9 cellular contexts compared by ENCODE assay signal in genomic region chr1:17207966-17208418, GRCh38. TPM values are rescaled to one million over a fixed set of nuclear protein-coding genes. Genes with fewer than 3 reads are reported as not detected.
A peak's percentile ranks its signal among the peaks of the same experiment; 100 is the strongest.
DNase-seq lines count a peak whose midpoint lies in the region; ATAC-seq, FAIRE-seq and TF ChIP-seq lines count a peak whose summit lies in the region.
"Had no signal": no experiment of that assay in that cellular context is flagged by ENCODE, and none has a peak within 500 bp of the region (broad histone marks: within the 10 kb centered on the region; RNA-seq: fewer than 3 reads in every experiment).

No MANE protein-coding gene starts in this region.

- TF ChIP-seq CTCF in K562 (IDR thresholded peaks at IDR 0.05 in 2 of 3, conservative IDR thresholded peaks at IDR 0.05 in 1 of 3; ENCODE audit: insufficient read depth in 2 of 3, low read depth in 1 of 3, low read length in 3 of 3) (no peak), hepatocyte (IDR thresholded peaks at IDR 0.05; ENCODE audit: poor library complexity) (no peak)

- WGBS in K562 (ENCODE audit: insufficient coverage, low coverage, missing lambda C conversion rate): 0% methylated on average over 2 of the region's 2 CpGs
- 78% methylated on average over 2 of the region's 2 CpGs for WGBS in hepatocyte (ENCODE audit: low lambda C conversion rate, missing lambda C conversion rate)

- H3K9me2 ChIP-seq in hepatocyte (replicated peaks; ENCODE audit: insufficient read depth): no peaks in the 10 kb centered on the region

- no peak overlapping the region for H2AFZ ChIP-seq in K562 (ENCODE audit: low read depth, low read length)
- no peak overlapping the region for H2AFZ ChIP-seq in hepatocyte

- H3K9ac ChIP-seq in K562 (ENCODE audit: insufficient read depth in 1 of 2, low read depth in 2 of 2, low read length in 2 of 2): no peak overlapping the region

- H3K4me1 ChIP-seq in K562 (replicated peaks in 1 of 2; ENCODE audit: control insufficient read depth in 2 of 2, insufficient read depth in 2 of 2, low read length in 2 of 2): peaks cover 0 to 7% of the 10 kb centered on the region in 2 experiments; a peak in 2 of 5 replicates
- peaks cover 20% of the 10 kb centered on the region for H3K4me1 ChIP-seq in hepatocyte (ENCODE audit: insufficient read depth)

- POLR2A ChIA-PET in K562 (lab: Yijun Ruan, JAX): interaction anchor here (0.6 to 2.0 kb wide), 9 partner anchors 8 to 313 kb away, joined by 3 to 6 read pairs (median 4); no protein-coding TSS in a partner anchor

- peak; percentile 40 for ATAC-seq in HG02763 (IDR thresholded peaks at IDR 0.05; ENCODE audit: unreplicated experiment)
- peak; percentile 69 for ATAC-seq in K562
- no peak for ATAC-seq in HG03097 (IDR thresholded peaks at IDR 0.05; ENCODE audit: low FRiP score, unreplicated experiment)

- no TSS peak for BruUV-seq in K562 (replicated peaks; lab: Mats Ljungman, UMichigan)

- H4K20me1 ChIP-seq in K562 (replicated peaks; ENCODE audit: control insufficient read depth, insufficient read depth, low read length): peaks cover 8% of the 10 kb centered on the region
- no peaks in the 10 kb centered on the region for H4K20me1 ChIP-seq in hepatocyte (ENCODE audit: insufficient read depth, poor library complexity, severe bottlenecking)

- TF ChIP-seq EP300 in K562 (IDR thresholded peaks at IDR 0.05; ENCODE audit: low read length): no peak

- CTCF ChIA-PET in K562 (lab: Yijun Ruan, JAX; ENCODE audit: low intra/inter-chr PET ratio): no interaction called here

- no peak for FAIRE-seq in K562 (lab: Jason Lieb, UNC)
- FAIRE-seq: islet of Langerhans had no signal

- H3K4me2 ChIP-seq in K562 (ENCODE audit: insufficient read depth, low read length) (no peak overlapping the region), hepatocyte (no peak overlapping the region)

- H3K9me3 ChIP-seq in K562 (replicated peaks; ENCODE audit: control insufficient read depth, insufficient read depth, low read depth, low read length) (no peaks in the 10 kb centered on the region), hepatocyte (ENCODE audit: low read depth) (no peaks in the 10 kb centered on the region)

- no peak for TF ChIP-seq RAD21 in K562 (CRISPR knock-in tag; conservative IDR thresholded peaks at IDR 0.05 in 1 of 2, IDR thresholded peaks at IDR 0.05 in 1 of 2)

- no peak overlapping the region for H3K4me3 ChIP-seq in K562
- no peak overlapping the region for H3K4me3 ChIP-seq in hepatocyte

- peaks cover 13 to 63% of the 10 kb centered on the region in 2 experiments for H3K27me3 ChIP-seq in K562 (ENCODE audit: control insufficient read depth in 2 of 2, insufficient read depth in 2 of 2, low read length in 2 of 2)
- H3K27me3 ChIP-seq in hepatocyte: no peaks in the 10 kb centered on the region

- H3K79me2 ChIP-seq in K562 (ENCODE audit: control insufficient read depth, insufficient read depth, low read length) (no peaks in the 10 kb centered on the region), hepatocyte (no peaks in the 10 kb centered on the region)

- intact Hi-C loops in K562 (cut with micrococcal nuclease): no loop called here

- no peaks in the 10 kb centered on the region for H3K9me1 ChIP-seq in K562 (ENCODE audit: control insufficient read depth, insufficient read depth, low read length)

- in situ Hi-C loops in SK-MEL-5 (cut with HindIII; ENCODE audit: low pct_unique_long_range_greater_than_20kb, low sequenced_read_pairs) (no loop called here), K562 (cut with MboI) (no loop called here)

- no peaks in the 10 kb centered on the region for H3K36me3 ChIP-seq in K562 (ENCODE audit: control insufficient read depth, insufficient read depth, low read length)
- no peaks in the 10 kb centered on the region for H3K36me3 ChIP-seq in hepatocyte (replicated peaks; ENCODE audit: insufficient read depth, low read depth)

- DNase-seq in Daoy (ENCODE audit: low read depth) (peak; percentile 93), SK-MEL-5 (ENCODE audit: low read depth, low spot score) (peak; percentile 37), K562 (ENCODE audit: extremely low read depth in 1 of 4, low spot score in 3 of 4) (peak in 3 of 4 experiments; percentile 24 to 47 (median 31)), retina (no peak), hepatocyte (ENCODE audit: low spot score) (no peak)
- DNase-seq in stimulated activated CD4-positive, alpha-beta T cell treated with anti-CD3 and anti-CD28 coated beads, Interleukin-12 subunit alpha, Interleukin-12 subunit beta, amount 100 ng/mL, for 24 hours (ENCODE audit: low read depth in 2 of 2): peak; percentile 35 to 37

- H3K27ac ChIP-seq in K562 (ENCODE audit: extremely low read depth, low read depth, low read length) (no peak overlapping the region), hepatocyte (no peak overlapping the region)

- TF ChIP-seq POLR2A in K562 (conservative IDR thresholded peaks at IDR 0.05): no peak

TF ChIP-seq in K562, 482 proteins besides CTCF, POLR2A, EP300 and RAD21 (continues in another document):
- TF ChIP-seq SMARCA4 (IDR thresholded peaks at IDR 0.05) (0 out of 2 replicates have a peak, but pooled peaks have one; percentile 28), USF2 (CRISPR knock-in tag; IDR thresholded peaks at IDR 0.05) (no peak)

RNA-seq across cellular contexts. Expression of gene PADI1, which starts 3.1 kb away (rescaled TPM):
- 2.5 TPM in 1 of 2 replicates, not detected in the other for total RNA-seq in Daoy (2014; rRNA removed; shearing (Covaris generic))
- 0.35 TPM in 1 of 2 replicates, not detected in the other for total RNA-seq in SK-MEL-5 (2014; rRNA removed; shearing (Covaris generic))
- polyA plus RNA-seq in SK-MEL-5 (2015; cell fraction: cytosol; rRNA removed): 0.08 TPM in 1 of 2 replicates, not detected in the other
- 0.66 and 1.2 TPM in 2 replicates for polyA plus RNA-seq in SK-MEL-5 (2015; cell fraction: nucleus; rRNA removed)
- not detected in 2 replicates for total RNA-seq in K562 (2011; cell fraction: chromatin; rRNA removed; ENCODE audit: low replicate concordance)
- total RNA-seq in K562 (2011; cell fraction: nucleolus; rRNA removed): not detected in 2 replicates
- total RNA-seq in K562 (2011; cell fraction: nucleoplasm; rRNA removed): not detected in 2 replicates
- total RNA-seq in K562 (2014; rRNA removed) (not detected in 2 replicates), K562 (2014; rRNA removed; fragmentation: Illumina TruSeq; extraction: Trizol) (not detected in 2 replicates), K562 (2015; rRNA removed; fragmentation: Illumina TruSeq; extraction: Trizol) (not detected in 2 replicates), K562 (2021) (not detected in 2 replicates), hepatocyte (not detected in 2 replicates)
- polyA plus RNA-seq in K562 (2011; rRNA removed) (not detected in 2 replicates), K562 (2014; fragmentation: Illumina TruSeq; extraction: Trizol) (not detected in 2 replicates), K562 (2014; fragmentation: Nextera tagmentation; extraction: Ambion mirVana) (not detected), K562 (2014; rRNA removed) (not detected in 2 replicates), hepatocyte (0.51 TPM in 1 of 2 replicates, not detected in the other)
- not detected in 2 replicates for polyA plus RNA-seq in K562 (2011; cell fraction: cytosol; rRNA removed)
- not detected in 2 replicates for polyA plus RNA-seq in K562 (2011; cell fraction: nucleus; rRNA removed)
- 0.03 TPM in 1 of 2 replicates, not detected in the other for polyA plus RNA-seq in K562 (2012)
- polyA minus RNA-seq in K562 (2011; rRNA and poly(A)+ RNA removed): not detected in 2 replicates
- polyA minus RNA-seq in K562 (2011; cell fraction: cytosol; rRNA and poly(A)+ RNA removed): not detected in 2 replicates
- not detected in 2 replicates for polyA minus RNA-seq in K562 (2011; cell fraction: nucleus; rRNA and poly(A)+ RNA removed)

RNA-seq across cellular contexts. Expression of gene PADI3, which starts 40.9 kb away (rescaled TPM):
- 0.09 and 1.5 TPM in 2 replicates for total RNA-seq in Daoy (2014; rRNA removed; shearing (Covaris generic))
- 0.19 and 0.21 TPM in 2 replicates for total RNA-seq in SK-MEL-5 (2014; rRNA removed; shearing (Covaris generic))
- 0.26 and 0.37 TPM in 2 replicates for polyA plus RNA-seq in SK-MEL-5 (2015; cell fraction: cytosol; rRNA removed)
- polyA plus RNA-seq in SK-MEL-5 (2015; cell fraction: nucleus; rRNA removed): 0.12 and 0.51 TPM in 2 replicates
- not detected in 2 replicates for total RNA-seq in K562 (2011; cell fraction: chromatin; rRNA removed; ENCODE audit: low replicate concordance)
- not detected in 2 replicates for total RNA-seq in K562 (2011; cell fraction: nucleolus; rRNA removed)
- not detected in 2 replicates for total RNA-seq in K562 (2011; cell fraction: nucleoplasm; rRNA removed)
- total RNA-seq in K562 (2014; rRNA removed): not detected in 2 replicates
- not detected in 2 replicates for total RNA-seq in K562 (2014; rRNA removed; fragmentation: Illumina TruSeq; extraction: Trizol)
- not detected in 2 replicates for total RNA-seq in K562 (2015; rRNA removed; fragmentation: Illumina TruSeq; extraction: Trizol)
- total RNA-seq in K562 (2021): not detected in 2 replicates
- not detected in 2 replicates for polyA plus RNA-seq in K562 (2011; rRNA removed)
- not detected in 2 replicates for polyA plus RNA-seq in K562 (2011; cell fraction: cytosol; rRNA removed)
- polyA plus RNA-seq in K562 (2011; cell fraction: nucleus; rRNA removed): not detected in 2 replicates
- 0.06 TPM in 1 of 2 replicates, not detected in the other for polyA plus RNA-seq in K562 (2012)
- polyA plus RNA-seq in K562 (2014; fragmentation: Illumina TruSeq; extraction: Trizol): not detected in 2 replicates
- not detected for polyA plus RNA-seq in K562 (2014; fragmentation: Nextera tagmentation; extraction: Ambion mirVana)
- polyA plus RNA-seq in K562 (2014; rRNA removed): not detected in 2 replicates
- not detected in 2 replicates for polyA minus RNA-seq in K562 (2011; rRNA and poly(A)+ RNA removed)
- not detected in 2 replicates for polyA minus RNA-seq in K562 (2011; cell fraction: cytosol; rRNA and poly(A)+ RNA removed)
- polyA minus RNA-seq in K562 (2011; cell fraction: nucleus; rRNA and poly(A)+ RNA removed): not detected in 2 replicates
- not detected in 2 replicates for total RNA-seq in hepatocyte
- polyA plus RNA-seq in hepatocyte: not detected in 2 replicates

Comparison
In these comparisons a context has a peak if more than half of its experiments do, and no peak if none do; other contexts are left out.
1. DNase-seq: peak in Daoy (single experiment), SK-MEL-5 (single experiment), K562 (3 of 4) and stimulated activated CD4-positive, alpha-beta T cell treated with anti-CD3 and anti-CD28 coated beads, Interleukin-12 subunit alpha, Interleukin-12 subunit beta, amount 100 ng/mL, for 24 hours (2 of 2); none in retina (single experiment) and hepatocyte (single experiment).